In the genomic region with DNA sequence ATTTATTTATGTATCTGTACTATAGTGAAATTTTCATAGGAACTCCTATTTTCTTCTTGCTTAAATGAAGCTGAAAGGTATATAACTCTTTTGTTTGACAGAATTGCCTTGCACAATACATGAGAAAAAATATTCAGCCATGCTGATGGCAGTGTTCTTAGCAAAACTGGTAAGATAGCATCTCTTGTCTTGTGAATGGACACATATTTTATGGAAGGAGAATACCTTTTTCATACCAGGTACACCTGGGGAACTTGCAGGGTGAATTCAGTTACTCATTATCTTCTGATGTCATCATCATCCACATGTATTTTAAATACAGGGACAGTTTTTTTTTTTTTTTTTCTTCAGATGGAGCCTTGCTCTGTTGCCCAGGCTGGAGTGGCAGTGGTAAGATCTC, we compare ENCODE assay signal across 17 cellular contexts. TPM values are rescaled to one million over a fixed set of nuclear protein-coding genes. Genes with fewer than 3 reads are reported as not detected.
"Had no signal": no experiment of that assay in that cellular context is flagged by ENCODE, and none has a peak within 500 bp of the region (broad histone marks: within the 10 kb centered on the region; RNA-seq: fewer than 3 reads in every experiment).

No MANE protein-coding gene starts in this region.

- H3K4me3 ChIP-seq: smooth muscle cell, testis, tibial nerve had no signal

- H3K9me3 ChIP-seq: testis, tibial nerve had no signal

- H3K27ac Mint-ChIP-seq: naive thymus-derived CD8-positive, alpha-beta T cell; stimulated activated effector memory CD8-positive, alpha-beta T cell treated with anti-CD3 and anti-CD28 coated beads, Interleukin-12 subunit alpha, Interleukin-12 subunit beta, amount 100 ng/mL, for 72 hours had no signal

- H3K4me1 ChIP-seq: foreskin keratinocyte, testis had no signal

- H3K36me3 Mint-ChIP-seq: stimulated activated effector memory CD8-positive, alpha-beta T cell treated with anti-CD3 and anti-CD28 coated beads, Interleukin-12 subunit alpha, Interleukin-12 subunit beta, amount 100 ng/mL, for 72 hours had no signal

- DNase-seq: effector memory CD4-positive, alpha-beta T cell; foreskin keratinocyte; head of caudate nucleus; hypothalamus; kidney glomerular epithelial cell; naive thymus-derived CD8-positive, alpha-beta T cell; posterior cingulate gyrus; right cardiac atrium; stimulated activated CD4-positive, alpha-beta T cell treated with anti-CD3 and anti-CD28 coated beads, Interleukin-4, amount 100 ng/mL, for 1 hour; stimulated activated CD8-positive, alpha-beta memory T cell treated with anti-CD3 and anti-CD28 coated beads, Interleukin-4, amount 100 ng/mL, for 48 hours; stimulated activated naive CD8-positive, alpha-beta T cell treated with anti-CD3 and anti-CD28 coated beads, Interleukin-15, Interleukin-2, amounts not matched to agents 100 U/mL and 50 U/mL, for 24 hours; testis had no signal

- H3K36me3 ChIP-seq: tibial nerve had no signal

- H3K4me3 Mint-ChIP-seq: naive thymus-derived CD8-positive, alpha-beta T cell; neural crest cell; stimulated activated effector memory CD8-positive, alpha-beta T cell treated with anti-CD3 and anti-CD28 coated beads, Interleukin-12 subunit alpha, Interleukin-12 subunit beta, amount 100 ng/mL, for 72 hours had no signal

- H3K27ac ChIP-seq: epithelial cell of prostate, foreskin keratinocyte had no signal

- H3K9me3 Mint-ChIP-seq: naive thymus-derived CD8-positive, alpha-beta T cell; neural crest cell had no signal

- H3K4me1 Mint-ChIP-seq: naive thymus-derived CD8-positive, alpha-beta T cell; neural crest cell; stimulated activated effector memory CD8-positive, alpha-beta T cell treated with anti-CD3 and anti-CD28 coated beads, Interleukin-12 subunit alpha, Interleukin-12 subunit beta, amount 100 ng/mL, for 72 hours had no signal

- H3K27me3 ChIP-seq: foreskin keratinocyte, testis, tibial nerve had no signal

RNA-seq across cellular contexts. Expression of a gene that starts 49.4 kb away (rescaled TPM):
- total RNA-seq: naive thymus-derived CD8-positive, alpha-beta T cell had no signal
